In genomic region chr2:135741395-135742306, GRCh38 we compare ENCODE assay signal across 1 cellular context.
A peak's percentile ranks its signal among the peaks of the same experiment; 100 is the strongest.
TF ChIP-seq lines count a peak whose summit lies in the region.

TSS of gene UBXN4 (plus strand) at chr2:135741855. CDS start at chr2:135741930, 75 bp downstream.

TF ChIP-seq in K562, 482 proteins besides CTCF, POLR2A, EP300 and RAD21 (continued from another document and continues in another):
- TF ChIP-seq CTCFL (IDR thresholded peaks at IDR 0.05; ENCODE audit: borderline replicate concordance, insufficient read depth, low read depth, low read length, poor library complexity, severe bottlenecking) (no peak), ZNF77 (CRISPR knock-in tag; IDR thresholded peaks at IDR 0.05) (no peak), GABPA (tag; conservative IDR thresholded peaks at IDR 0.05; ENCODE audit: low read depth) (peak; percentile 75), ID3 (CRISPR knock-in tag; IDR thresholded peaks at IDR 0.05) (no peak), ID3 (tag; IDR thresholded peaks at IDR 0.05) (0 out of 2 replicates have a peak, but pooled peaks have one; percentile 12), MYC (IDR thresholded peaks at IDR 0.05; ENCODE audit: low read depth, low read length) (0 out of 2 replicates have a peak, but pooled peaks have one; percentile 49), MYC (CRISPR knock-in tag; IDR thresholded peaks at IDR 0.05; ENCODE audit: borderline replicate concordance, low read depth) (no peak; the same call in 1 of the 2 replicates), MXD1 (CRISPR knock-in tag; IDR thresholded peaks at IDR 0.05; ENCODE audit: borderline replicate concordance, poor library complexity, severe bottlenecking) (no peak), XRCC5 (IDR thresholded peaks at IDR 0.05; ENCODE audit: low read depth, low read length) (0 out of 2 replicates have a peak, but pooled peaks have one; percentile 26), MAX (CRISPR knock-in tag; IDR thresholded peaks at IDR 0.05) (peak; percentile 66), ZNF143 (CRISPR knock-in tag; IDR thresholded peaks at IDR 0.05) (peak; percentile 92), E2F6 (IDR thresholded peaks at IDR 0.05; ENCODE audit: borderline replicate concordance in 1 of 2, extremely low read depth in 1 of 2, insufficient read depth in 1 of 2, insufficient read length in 1 of 2, low read depth in 1 of 2, low read length in 1 of 2, poor library complexity in 1 of 2, severe bottlenecking in 1 of 2) (peak in 1 of 2 experiments; percentile 43), HEY1 (CRISPR knock-in tag; IDR thresholded peaks at IDR 0.05; ENCODE audit: borderline replicate concordance) (no peak), RBBP5 (IDR thresholded peaks at IDR 0.05; ENCODE audit: borderline replicate concordance, insufficient read depth, low read length, poor library complexity, severe bottlenecking) (peak; percentile 77), ZNF197 (CRISPR knock-in tag; IDR thresholded peaks at IDR 0.05; ENCODE audit: low read depth) (peak; percentile 81), ATF7 (IDR thresholded peaks at IDR 0.05) (peak; percentile 96), SMAD4 (CRISPR knock-in tag; conservative IDR thresholded peaks at IDR 0.05) (peak; percentile 75), NEUROD1 (IDR thresholded peaks at IDR 0.05; ENCODE audit: borderline replicate concordance, low read depth, low read length, partially characterized antibody) (peak; percentile 20), FOXP1 (CRISPR knock-in tag; IDR thresholded peaks at IDR 0.05) (peak; percentile 85), HCFC1 (IDR thresholded peaks at IDR 0.05; ENCODE audit: low read depth, low read length) (peak; percentile 95), PTBP1 (IDR thresholded peaks at IDR 0.05; ENCODE audit: low read depth, low read length) (0 out of 2 replicates have a peak, but pooled peaks have one; percentile 33), NRF1 (conservative IDR thresholded peaks at IDR 0.05 in 1 of 2, IDR thresholded peaks at IDR 0.05 in 1 of 2) (peak; percentile 93 to 94), VEZF1 (CRISPR knock-in tag; IDR thresholded peaks at IDR 0.05) (peak; percentile 86), MEF2D (tag; conservative IDR thresholded peaks at IDR 0.05; ENCODE audit: low read depth) (0 out of 2 replicates have a peak, but pooled peaks have one; percentile 18), BRD4 (IDR thresholded peaks at IDR 0.05) (peak; percentile 86), ETV5 (CRISPR knock-in tag; IDR thresholded peaks at IDR 0.05; ENCODE audit: low read depth) (no peak), SIN3A (IDR thresholded peaks at IDR 0.05; ENCODE audit: borderline replicate concordance in 2 of 2, control insufficient read depth in 1 of 2, low read depth in 2 of 2, low read length in 2 of 2) (0 out of 4 replicates have a peak, but pooled peaks of 1 of the 2 experiments have one; percentile 64), CCNT2 (IDR thresholded peaks at IDR 0.05; ENCODE audit: borderline replicate concordance, extremely low read depth, insufficient read length, low read depth, low read length) (peak; percentile 69), TCF15 (CRISPR knock-in tag; IDR thresholded peaks at IDR 0.05) (no peak), ZBTB12 (CRISPR knock-in tag; IDR thresholded peaks at IDR 0.05) (peak; percentile 73), TBP (optimal IDR thresholded peaks at IDR 0.05; ENCODE audit: low read depth, low read length) (peak; percentile 79), UBTF (IDR thresholded peaks at IDR 0.05; ENCODE audit: borderline replicate concordance in 1 of 2, low read depth in 2 of 2, low read length in 2 of 2) (peak; percentile 68 to 89; a peak in 2 of 4 replicates), ZFP30 (CRISPR knock-in tag; IDR thresholded peaks at IDR 0.05; ENCODE audit: borderline replicate concordance) (no peak), ELF2 (CRISPR knock-in tag; IDR thresholded peaks at IDR 0.05) (peak; percentile 91), MTA1 (IDR thresholded peaks at IDR 0.05; ENCODE audit: borderline replicate concordance) (peak; percentile 76), POLR2AphosphoS5 (IDR thresholded peaks at IDR 0.05; ENCODE audit: control insufficient read depth, insufficient read depth, low read depth, low read length) (peak; percentile 83), U2AF2 (optimal IDR thresholded peaks at IDR 0.05; ENCODE audit: low read depth, low read length) (no peak), PHF20 (IDR thresholded peaks at IDR 0.05; ENCODE audit: partially characterized antibody) (peak; percentile 59), SUPT5H (IDR thresholded peaks at IDR 0.05) (peak; percentile 86), NR2C1 (IDR thresholded peaks at IDR 0.05) (no peak), NR2C1 (tag; IDR thresholded peaks at IDR 0.05) (peak; percentile 43; the same call in 1 of the 2 replicates), E2F1 (CRISPR knock-in tag; IDR thresholded peaks at IDR 0.05) (peak; percentile 37; the same call in 1 of the 2 replicates), USF1 (CRISPR knock-in tag; IDR thresholded peaks at IDR 0.05) (peak; percentile 34; the same call in 1 of the 2 replicates), KDM5B (IDR thresholded peaks at IDR 0.05; ENCODE audit: insufficient replicate concordance, low read depth, low read length) (peak; percentile 72), CHD2 (IDR thresholded peaks at IDR 0.05; ENCODE audit: low read depth, low read length) (peak; percentile 61; the same call in 1 of the 2 replicates), SMARCC2 (IDR thresholded peaks at IDR 0.05; ENCODE audit: low read depth) (no peak), SOX6 (IDR thresholded peaks at IDR 0.05) (peak; percentile 31; the same call in 1 of the 2 replicates), ATF1 (CRISPR knock-in tag; IDR thresholded peaks at IDR 0.05) (peak; percentile 32; the same call in 1 of the 2 replicates), ATF1 (tag; IDR thresholded peaks at IDR 0.05) (peak; percentile 96), SRF (CRISPR knock-in tag; IDR thresholded peaks at IDR 0.05) (peak in 1 of 2 experiments; percentile 30; a peak in 1 of 4 replicates)
